36 cellular contexts compared by ENCODE assay signal in genomic region chr6:137081997-137082396, GRCh38. TPM values are rescaled to one million over a fixed set of nuclear protein-coding genes. Genes with fewer than 3 reads are reported as not detected.
"Had no signal": no experiment of that assay in that cellular context is flagged by ENCODE, and none has a peak within 500 bp of the region (broad histone marks: within the 10 kb centered on the region; RNA-seq: fewer than 3 reads in every experiment).

No MANE protein-coding gene starts in this region.

- H3K4me1 ChIP-seq: adrenal gland, ascending aorta, body of pancreas, breast epithelium had no signal

- DNase-seq: activated effector memory CD4-positive, alpha-beta T cell treated with anti-CD3 and anti-CD28 coated beads, Interleukin-2, amount 50 U/mL, for 16 hours; activated effector memory CD4-positive, alpha-beta T cell treated with Interleukin-2 at 50 U/mL for 16 hours; activated gamma-delta T cell; activated gamma-delta T cell treated with Interleukin-2 at 50 U/mL for 16 hours; activated naive CD4-positive, alpha-beta T cell; activated naive CD4-positive, alpha-beta T cell treated with anti-CD3 and anti-CD28 coated beads for 36 hours; activated naive CD4-positive, alpha-beta T cell treated with anti-CD3 and anti-CD28 coated beads, Interleukin-2, amount 10 ng/mL, durations not matched to agents 7 days and 5 days; activated naive CD4-positive, alpha-beta T cell treated with anti-CD3 and anti-CD28 coated beads, Interleukin-2, amount 50 U/mL, for 16 hours; activated naive CD4-positive, alpha-beta T cell treated with Interleukin-2 at 50 U/mL for 16 hours; activated naive CD8-positive, alpha-beta T cell treated with anti-CD3 and anti-CD28 coated beads for 36 hours; activated naive CD8-positive, alpha-beta T cell treated with anti-CD3 and anti-CD28 coated beads, Interleukin-2, amount 10 ng/mL, durations not matched to agents 7 days and 5 days; activated naive CD8-positive, alpha-beta T cell treated with anti-CD3 and anti-CD28 coated beads, Interleukin-2, amount 50 U/mL, for 24 hours; activated T-cell treated with anti-CD3 and anti-CD28 coated beads, Interleukin-2, amount 50 U/mL, for 1 hour; activated T-cell treated with anti-CD3 and anti-CD28 coated beads, Interleukin-2, amount 50 U/mL, for 24 hours; activated T-cell treated with anti-CD3 and anti-CD28 coated beads, Interleukin-2, amount 50 U/mL, for 4 hours; activated T-cell treated with anti-CD3 and anti-CD28 coated beads, Interleukin-2, amount 50 U/mL, for 48 hours; activated T-cell treated with anti-CD3 and anti-CD28 coated beads, Interleukin-2, amount 50 U/mL, for 72 hours; adrenal gland; amniotic stem cell; amygdala; anterior cingulate cortex; aorta; body of pancreas; brain microvascular endothelial cell; caudate nucleus; central memory CD4-positive, alpha-beta T cell; cerebellar nuclear complex had no signal

- H3K9me3 ChIP-seq: adrenal gland, ascending aorta, body of pancreas, breast epithelium had no signal

- H3K27ac ChIP-seq: adrenal gland, ascending aorta, body of pancreas, brain microvascular endothelial cell, breast epithelium, cardiac muscle cell had no signal

- H3K36me3 ChIP-seq: adrenal gland, ascending aorta, brain microvascular endothelial cell, breast epithelium, cardiac muscle cell had no signal

- H3K27me3 ChIP-seq: adrenal gland, ascending aorta, body of pancreas, breast epithelium, cardiac muscle cell had no signal

- ATAC-seq: activated naive CD4-positive, alpha-beta T cell treated with anti-CD3 and anti-CD28 coated beads, Interleukin-2, amount 50 U/mL, for 72 hours; activated naive CD8-positive, alpha-beta T cell treated with anti-CD3 and anti-CD28 coated beads, Interleukin-2, amount 50 U/mL, for 24 hours; activated T-cell treated with anti-CD3 and anti-CD28 coated beads, Interleukin-2, amount 50 U/mL, for 4 hours; activated T-cell treated with anti-CD3 and anti-CD28 coated beads, Interleukin-2, amount 50 U/mL, for 72 hours; activated T-helper 17 cell treated with anti-CD3 and anti-CD28 coated beads, Interleukin-2, amount 50 U/mL, for 72 hours; body of pancreas had no signal

- H3K4me3 ChIP-seq: adrenal gland, ascending aorta, body of pancreas, breast epithelium, cardiac muscle cell had no signal

- FAIRE-seq: astrocyte, bronchial epithelial cell had no signal

RNA-seq across cellular contexts. Expression of gene IL20RA, which starts 37.2 kb away (rescaled TPM):
- total RNA-seq: activated naive CD4-positive, alpha-beta T cell treated with anti-CD3 and anti-CD28 coated beads for 36 hours; activated naive CD4-positive, alpha-beta T cell treated with anti-CD3 and anti-CD28 coated beads, Interleukin-2, amount 50 U/mL, for 72 hours; activated naive CD8-positive, alpha-beta T cell treated with anti-CD3 and anti-CD28 coated beads for 36 hours; activated naive CD8-positive, alpha-beta T cell treated with anti-CD3 and anti-CD28 coated beads, Interleukin-2, amount 10 ng/mL, durations not matched to agents 7 days and 5 days; activated T-cell treated with anti-CD3 and anti-CD28 coated beads, Interleukin-2, amount 50 U/mL, for 72 hours; activated T-helper 1 cell treated with anti-CD3 and anti-CD28 coated beads, Interleukin-12 subunit alpha, Interleukin-12 subunit beta, Interleukin-2, Interleukin-4 antibody, amounts not matched to agents 30 ng/mL and 10 ng/mL and 1 ng/mL, durations not matched to agents 14 hours and 24 hours and 36 hours; activated T-helper 2 cell treated with anti-CD3 and anti-CD28 coated beads, Interferon-gamma antibody, Interleukin-2, Interleukin-4, amounts not matched to agents 10 μg/mL and 5 μg/mL and 100 μg/mL, durations not matched to agents 14 hours and 24 hours and 36 hours; ascending aorta had no signal
- polyA plus RNA-seq: aorta had no signal
